ENCODE assay signal across 17 cellular contexts in genomic region chr1:107195476-107195875, GRCh38. TPM values are rescaled to one million over a fixed set of nuclear protein-coding genes. Genes with fewer than 3 reads are reported as not detected.
DNase-seq lines count a peak whose midpoint lies in the region; ATAC-seq, FAIRE-seq and TF ChIP-seq lines count a peak whose summit lies in the region.
"Had no signal": no experiment of that assay in that cellular context is flagged by ENCODE, and none has a peak within 500 bp of the region (broad histone marks: within the 10 kb centered on the region; RNA-seq: fewer than 3 reads in every experiment).

No MANE protein-coding gene starts in this region.

- peak; percentile 11 for DNase-seq in ELF-1 (ENCODE audit: low read depth, low spot score)
- peak; percentile 25 for DNase-seq in WTC11 (ENCODE audit: low spot score)
- peak; percentile 2 for DNase-seq in fibroblast of the aortic adventitia (ENCODE audit: low read depth)
- peak; percentile 84 for DNase-seq in mesendoderm
- DNase-seq in D721Med (ENCODE audit: insufficient read length, low spot score) = no peak
- no peak for DNase-seq in NCI-H345 (lab: John Stamatoyannopoulos, UW)
- DNase-seq: Kasumi-1, NCI-H2029, NCI-H2171 treated with DMSO at 0.1 percent for 48 hours, NCI-H510A treated with DMSO at 0.1 percent for 48 hours, SW 1271 had no signal

- H3K79me2 ChIP-seq in mesendoderm (ENCODE audit: control insufficient read depth, insufficient read depth, low read length) = no peaks in the 10 kb centered on the region

- H3K4me3 ChIP-seq in fibroblast of the aortic adventitia (ENCODE audit: low read depth, low read length) (no peak overlapping the region), mesendoderm (ENCODE audit: low read length) (no peak overlapping the region)
- H3K4me3 ChIP-seq: GM12878 had no signal

- H3K9me3 Mint-ChIP-seq in WTC11 = no peaks in the 10 kb centered on the region

- no peaks in the 10 kb centered on the region for H3K36me3 Mint-ChIP-seq in WTC11

- no peak overlapping the region for H3K4ac ChIP-seq in mesendoderm (ENCODE audit: low read depth, low read length)

- no peak overlapping the region for H2AK5ac ChIP-seq in mesendoderm (ENCODE audit: low read length)

- H4K8ac ChIP-seq in mesendoderm (ENCODE audit: low read depth, low read length) = no peak overlapping the region

- no peaks in the 10 kb centered on the region for H3K27me3 Mint-ChIP-seq in WTC11 (ENCODE audit: low read depth)

- H3K36me3 ChIP-seq in mesendoderm (ENCODE audit: control insufficient read depth, insufficient read depth, low read length) = no peaks in the 10 kb centered on the region

- no peak overlapping the region for H2BK120ac ChIP-seq in mesendoderm (ENCODE audit: low read depth, low read length)

- no peak for TF ChIP-seq CTCF in WTC11 (IDR thresholded peaks at IDR 0.05)
- TF ChIP-seq CTCF in fibroblast of the aortic adventitia (IDR thresholded peaks at IDR 0.05; ENCODE audit: insufficient read depth, low read length) = no peak
- TF ChIP-seq CTCF in D721Med (IDR thresholded peaks at IDR 0.05; ENCODE audit: insufficient read depth, missing control alignments) = no peak

- H3K18ac ChIP-seq in mesendoderm (ENCODE audit: low read length) = no peak overlapping the region

- peak overlapping the region; percentile 72 for H3K27ac Mint-ChIP-seq in WTC11

- H3K9ac ChIP-seq in mesendoderm (ENCODE audit: low read length) = no peak overlapping the region

- CTCF ChIA-PET in WTC11 (lab: Charles Lee) = no interaction called here

- H3K27me3 ChIP-seq in mesendoderm (ENCODE audit: insufficient read depth, low read length, poor library complexity) = no peaks in the 10 kb centered on the region

- no peak overlapping the region for H3K23ac ChIP-seq in mesendoderm (ENCODE audit: low read length)

- H3K79me1 ChIP-seq in mesendoderm (ENCODE audit: low read length) = no peaks in the 10 kb centered on the region

- POLR2A ChIA-PET in WTC11 (lab: Charles Lee) = no interaction called here

- no peaks in the 10 kb centered on the region for H3K4me1 ChIP-seq in mesendoderm (ENCODE audit: control insufficient read depth, low read depth, low read length)

- ATAC-seq in WTC11 (peak; percentile 87), GM21576 (IDR thresholded peaks at IDR 0.05; ENCODE audit: unreplicated experiment) (no peak), GM21737 (IDR thresholded peaks at IDR 0.05; ENCODE audit: unreplicated experiment) (no peak)
- ATAC-seq: GM12878 had no signal

- H3K4me2 ChIP-seq in mesendoderm (ENCODE audit: low read length) = no peak overlapping the region

- FAIRE-seq in D721Med (lab: Jason Lieb, UNC) = no peak
- FAIRE-seq: GM12878, GM18507 had no signal

- no peak overlapping the region for H2BK5ac ChIP-seq in mesendoderm (ENCODE audit: low read length)

- H3K56ac ChIP-seq in mesendoderm (ENCODE audit: low read length) = no peak overlapping the region

- no peak overlapping the region for H3K27ac ChIP-seq in mesendoderm (ENCODE audit: low read depth, low read length)
- H3K27ac ChIP-seq: C4-2B had no signal

- H3K4me1 Mint-ChIP-seq in WTC11 = peaks cover 5% of the 10 kb centered on the region

- H2BK15ac ChIP-seq in mesendoderm (replicated peaks; ENCODE audit: low read depth) = no peak overlapping the region

- H4K5ac ChIP-seq in mesendoderm (ENCODE audit: low read length) = no peak overlapping the region

- no CpG with 5 or more reads among the region's 1 CpG for WGBS in mesendoderm (ENCODE audit: extremely low coverage, insufficient coverage, low lambda C conversion rate)

- peak overlapping the region; percentile 21; the same call in 1 of the 2 replicates for H3K4me3 Mint-ChIP-seq in WTC11

TF ChIP-seq in WTC11, 78 proteins besides CTCF, POLR2A, EP300 and RAD21 (continues in another document):
- TF ChIP-seq MXD4 (CRISPR knock-in tag; IDR thresholded peaks at IDR 0.05; ENCODE audit: borderline replicate concordance) (no peak), MLX (CRISPR knock-in tag; IDR thresholded peaks at IDR 0.05) (no peak), ELF4 (CRISPR knock-in tag; IDR thresholded peaks at IDR 0.05; ENCODE audit: low read depth) (no peak), ZNF396 (CRISPR knock-in tag; IDR thresholded peaks at IDR 0.05; ENCODE audit: borderline replicate concordance) (no peak), ZBTB43 (CRISPR knock-in tag; IDR thresholded peaks at IDR 0.05) (no peak), ETV6 (CRISPR knock-in tag; IDR thresholded peaks at IDR 0.05) (no peak), ZNF532 (CRISPR knock-in tag; IDR thresholded peaks at IDR 0.05; ENCODE audit: borderline replicate concordance) (no peak), ZNF281 (CRISPR knock-in tag; IDR thresholded peaks at IDR 0.05) (no peak), TEAD4 (CRISPR knock-in tag; IDR thresholded peaks at IDR 0.05) (no peak), SMAD4 (CRISPR knock-in tag; IDR thresholded peaks at IDR 0.05) (no peak), EMX1 (CRISPR knock-in tag; IDR thresholded peaks at IDR 0.05) (no peak), NFE2L1 (CRISPR knock-in tag; IDR thresholded peaks at IDR 0.05) (no peak), CBFB (CRISPR knock-in tag; IDR thresholded peaks at IDR 0.05; ENCODE audit: low read depth) (no peak), ZNF219 (CRISPR knock-in tag; IDR thresholded peaks at IDR 0.05; ENCODE audit: borderline replicate concordance) (no peak)

RNA-seq across cellular contexts. Expression of gene NTNG1, which starts 54.6 kb away (rescaled TPM):
- total RNA-seq in WTC11 (2021) (0.98 to 2.3 TPM (median 1.2 TPM) in 3 replicates), fibroblast of the aortic adventitia (ENCODE audit: low replicate concordance) (2.0 and 20.9 TPM in 2 replicates)
- 6.0 TPM for polyA plus RNA-seq in mesendoderm (2013, experiment 1 of 2)
- 6.0 TPM for polyA plus RNA-seq in mesendoderm (2013, experiment 2 of 2)
- total RNA-seq: A172 had no signal

Comparison
In these comparisons a context has a peak if more than half of its experiments do, and no peak if none do; other contexts are left out.
1. DNase-seq: peak in ELF-1 (single experiment), WTC11 (single experiment), fibroblast of the aortic adventitia (single experiment) and mesendoderm (single experiment); none in D721Med (single experiment) and NCI-H345 (single experiment).